8 cellular contexts compared by ENCODE assay signal in genomic region chr1:32816676-32817158, GRCh38. TPM values are rescaled to one million over a fixed set of nuclear protein-coding genes. Genes with fewer than 3 reads are reported as not detected.
DNase-seq lines count a peak whose midpoint lies in the region; ATAC-seq and TF ChIP-seq lines count a peak whose summit lies in the region.

No MANE protein-coding gene starts in this region.

- CTCF ChIA-PET in activated naive CD4-positive, alpha-beta T cell treated with anti-CD3 and anti-CD28 coated beads for 36 hours (lab: Charles Lee) = interaction anchor here (1.1 kb wide), 1 partner anchor 56 kb away, joined by 3 read pairs; no protein-coding TSS in a partner anchor

- peak overlapping the region; percentile 84 for H3K27ac ChIP-seq in RWPE2 (ENCODE audit: poor library complexity, severe bottlenecking)

- H3K4me1 Mint-ChIP-seq in activated naive CD4-positive, alpha-beta T cell treated with anti-CD3 and anti-CD28 coated beads for 36 hours (ENCODE audit: low read depth) = peaks cover 55% of the 10 kb centered on the region
- H3K4me1 Mint-ChIP-seq in endothelial cell (ENCODE audit: unreplicated experiment) (peaks cover 27% of the 10 kb centered on the region), mesothelial cell of epicardium (peaks cover 52% of the 10 kb centered on the region)

- H3K9me3 ChIP-seq in RWPE2 (ENCODE audit: severe bottlenecking) = no peaks in the 10 kb centered on the region

- H3K36me3 ChIP-seq in RWPE2 (ENCODE audit: low read depth) = peaks cover 58% of the 10 kb centered on the region

- no peaks in the 10 kb centered on the region for H3K27me3 Mint-ChIP-seq in activated naive CD4-positive, alpha-beta T cell treated with anti-CD3 and anti-CD28 coated beads for 36 hours (ENCODE audit: low read depth)
- H3K27me3 Mint-ChIP-seq in endothelial cell (ENCODE audit: unreplicated experiment) (peaks cover 1% of the 10 kb centered on the region), mesothelial cell of epicardium (ENCODE audit: low read depth) (no peaks in the 10 kb centered on the region)

- H3K9me3 Mint-ChIP-seq in activated naive CD4-positive, alpha-beta T cell treated with anti-CD3 and anti-CD28 coated beads for 36 hours = no peaks in the 10 kb centered on the region
- H3K9me3 Mint-ChIP-seq in endothelial cell (ENCODE audit: unreplicated experiment) (no peaks in the 10 kb centered on the region), mesothelial cell of epicardium (no peaks in the 10 kb centered on the region)

- H3K4me3 ChIP-seq in RWPE2 (ENCODE audit: severe bottlenecking) = peak overlapping the region; percentile 95

- intact Hi-C loops in activated naive CD4-positive, alpha-beta T cell treated with anti-CD3 and anti-CD28 coated beads for 36 hours (cut with micrococcal nuclease) = loop anchor here (1.0 to 10.0 kb wide), 9 partner anchors 17 to 882 kb away; partner anchors contain the start of genes AK2, LCK, PTP4A2 and RNF19B

- peaks cover 43% of the 10 kb centered on the region for H3K36me3 Mint-ChIP-seq in activated naive CD4-positive, alpha-beta T cell treated with anti-CD3 and anti-CD28 coated beads for 36 hours (ENCODE audit: low read depth)
- H3K36me3 Mint-ChIP-seq in endothelial cell (ENCODE audit: low read depth, unreplicated experiment) (peaks cover 12% of the 10 kb centered on the region), mesothelial cell of epicardium (peaks cover 2% of the 10 kb centered on the region)

- H3K27me3 ChIP-seq in RWPE2 (ENCODE audit: insufficient read depth, poor library complexity, severe bottlenecking) = no peaks in the 10 kb centered on the region

- ATAC-seq in HG03039 (IDR thresholded peaks at IDR 0.05; ENCODE audit: unreplicated experiment) = peak; percentile 0
- peak; percentile 22 for ATAC-seq in RWPE2 (ENCODE audit: low read depth)
- ATAC-seq in GM18873 (IDR thresholded peaks at IDR 0.05; ENCODE audit: low FRiP score, unreplicated experiment) = no peak

- H3K4me1 ChIP-seq in RWPE2 (ENCODE audit: insufficient read depth, poor library complexity, severe bottlenecking) = peaks cover 12% of the 10 kb centered on the region

- TF ChIP-seq CTCF in RWPE2 (IDR thresholded peaks at IDR 0.05; ENCODE audit: poor library complexity, severe bottlenecking) (no peak), endothelial cell (IDR thresholded peaks at IDR 0.05; ENCODE audit: unreplicated experiment) (no peak), mesothelial cell of epicardium (IDR thresholded peaks at IDR 0.05; ENCODE audit: unreplicated experiment) (no peak)

- DNase-seq in activated naive CD4-positive, alpha-beta T cell treated with anti-CD3 and anti-CD28 coated beads for 36 hours = no peak
- DNase-seq in activated naive CD4-positive, alpha-beta T cell (lab: John Stamatoyannopoulos, UW) = no peak
- no peak for DNase-seq in RWPE2 (ENCODE audit: low spot score)
- DNase-seq in endothelial cell (ENCODE audit: low spot score) = peak; percentile 20
- no peak for DNase-seq in mesothelial cell of epicardium (ENCODE audit: low spot score in 2 of 2, unreplicated experiment in 2 of 2)
- DNase-seq in mucosa of gallbladder (ENCODE audit: low spot score) = no peak

- H3K27ac Mint-ChIP-seq in activated naive CD4-positive, alpha-beta T cell treated with anti-CD3 and anti-CD28 coated beads for 36 hours = peak overlapping the region; percentile 94
- H3K27ac Mint-ChIP-seq in endothelial cell (ENCODE audit: unreplicated experiment) (peak overlapping the region; percentile 99), mesothelial cell of epicardium (peak overlapping the region; percentile 98)

- H3K4me3 Mint-ChIP-seq in activated naive CD4-positive, alpha-beta T cell treated with anti-CD3 and anti-CD28 coated beads for 36 hours = peak overlapping the region; percentile 92
- H3K4me3 Mint-ChIP-seq in endothelial cell (ENCODE audit: unreplicated experiment) (peak overlapping the region; percentile 99), mesothelial cell of epicardium (peak overlapping the region; percentile 95)

RNA-seq across cellular contexts. Expression of gene YARS1, which starts 0.4 kb away (rescaled TPM):
- 100 to 1,000 TPM; 293 to 312 TPM for total RNA-seq in activated naive CD4-positive, alpha-beta T cell treated with anti-CD3 and anti-CD28 coated beads for 36 hours
- 73.2 TPM for total RNA-seq in endothelial cell (ENCODE audit: unreplicated experiment)
- total RNA-seq in mesothelial cell of epicardium = 101 to 105 TPM (median 101 TPM) in 3 replicates
- 28.5 TPM for total RNA-seq in mucosa of gallbladder

RNA-seq across cellular contexts. Expression of gene S100PBP, which starts 0.7 kb away (rescaled TPM):
- total RNA-seq in activated naive CD4-positive, alpha-beta T cell treated with anti-CD3 and anti-CD28 coated beads for 36 hours = 10 to 100 TPM; 26.1 to 31.2 TPM
- total RNA-seq in endothelial cell (ENCODE audit: unreplicated experiment) (43.3 TPM), mesothelial cell of epicardium (61.8 to 66.8 TPM (median 62.1 TPM) in 3 replicates), mucosa of gallbladder (26.9 TPM)

RNA-seq across cellular contexts. Expression of gene FNDC5, which starts 54.0 kb away (rescaled TPM):
- total RNA-seq in activated naive CD4-positive, alpha-beta T cell treated with anti-CD3 and anti-CD28 coated beads for 36 hours = not detected
- total RNA-seq in endothelial cell (ENCODE audit: unreplicated experiment) (5.5 TPM), mesothelial cell of epicardium (162 to 165 TPM (median 164 TPM) in 3 replicates), mucosa of gallbladder (8.4 TPM)

Comparison
In these comparisons a context has a peak if more than half of its experiments do, and no peak if none do; other contexts are left out.
1. RNA of gene FNDC5, which starts 54.0 kb away (total RNA-seq): 162 to 165 TPM in mesothelial cell of epicardium; 8.4 TPM in mucosa of gallbladder (single experiment), 5.5 TPM in endothelial cell (single experiment) and not detected in activated naive CD4-positive, alpha-beta T cell treated with anti-CD3 and anti-CD28 coated beads for 36 hours; every median in the first group is over 10 times any median in the second.
2. Peak in every context shown above with its lines, with median percentiles within 50 percentile points of each other: H3K27ac Mint-ChIP-seq and H3K4me3 Mint-ChIP-seq.